ENCODE assay signal across 13 cellular contexts in the genomic region with DNA sequence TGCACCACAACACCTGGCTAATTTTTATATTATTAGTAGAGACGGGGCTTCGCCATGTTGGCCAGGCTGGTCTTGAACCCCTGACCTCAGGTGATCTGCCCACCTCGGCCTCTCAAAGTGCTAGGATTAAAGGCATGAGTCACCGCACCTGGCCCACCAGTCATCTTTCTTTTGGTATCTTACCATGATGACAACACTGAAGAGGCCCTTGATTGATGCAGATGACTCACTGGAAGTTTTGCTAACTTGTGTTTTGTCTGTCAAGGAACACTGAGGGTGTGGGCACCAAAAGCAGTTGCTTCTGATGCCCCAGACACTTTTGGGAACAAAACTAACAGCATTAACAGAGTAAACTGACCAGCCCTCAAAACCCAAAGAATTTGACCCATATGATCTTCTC.
DNase-seq lines count a peak whose midpoint lies in the region; ATAC-seq, FAIRE-seq and TF ChIP-seq lines count a peak whose summit lies in the region.
"Had no signal": no experiment of that assay in that cellular context is flagged by ENCODE, and none has a peak within 500 bp of the region (broad histone marks: within the 10 kb centered on the region; RNA-seq: fewer than 3 reads in every experiment).

No MANE protein-coding gene starts in this region.

- CTCF ChIA-PET in CD8-positive, alpha-beta memory T cell (lab: Charles Lee) = no interaction called here

- no peaks in the 10 kb centered on the region for H3K27me3 ChIP-seq in CD8-positive, alpha-beta memory T cell (ENCODE audit: insufficient read depth, low read length, poor library complexity, severe bottlenecking)

- FAIRE-seq in HTR-8/SVneo (lab: Jason Lieb, UNC) = no peak

- ATAC-seq in activated naive CD4-positive, alpha-beta T cell treated with anti-CD3 and anti-CD28 coated beads, Interleukin-2, amount 50 U/mL, for 72 hours = peak; percentile 72 to 86
- peak; percentile 68 for ATAC-seq in omental fat pad (ENCODE audit: low FRiP score)

- POLR2A ChIA-PET in CD8-positive, alpha-beta memory T cell (lab: Charles Lee) = no interaction called here

- peaks cover 43 to 63% (median 52%) of the 10 kb centered on the region in 3 donors for H3K4me1 Mint-ChIP-seq in CD8-positive, alpha-beta memory T cell

- H3K4me3 ChIP-seq in CD8-positive, alpha-beta memory T cell (ENCODE audit: low read length) = no peak overlapping the region

- in situ Hi-C loops in Caki2 (cut with HindIII; ENCODE audit: low pct_unique_long_range_greater_than_20kb, low sequenced_read_pairs) = no loop called here

- H3K36me3 Mint-ChIP-seq in activated naive CD4-positive, alpha-beta T cell treated with anti-CD3 and anti-CD28 coated beads, Interleukin-2, amount 50 U/mL, for 72 hours = no peaks in the 10 kb centered on the region
- peaks cover 0 to 6% (median 0%) of the 10 kb centered on the region in 3 donors for H3K36me3 Mint-ChIP-seq in CD8-positive, alpha-beta memory T cell
- H3K36me3 Mint-ChIP-seq: type B pancreatic cell had no signal

- H3K9me3 ChIP-seq in CD8-positive, alpha-beta memory T cell (ENCODE audit: low read length) = no peaks in the 10 kb centered on the region

- peaks cover 0 to 6% of the 10 kb centered on the region in 2 donors for H3K9me3 Mint-ChIP-seq in activated naive CD4-positive, alpha-beta T cell treated with anti-CD3 and anti-CD28 coated beads, Interleukin-2, amount 50 U/mL, for 72 hours
- H3K9me3 Mint-ChIP-seq in CD8-positive, alpha-beta memory T cell = no peaks in the 10 kb centered on the region
- H3K9me3 Mint-ChIP-seq: type B pancreatic cell had no signal

- H3K36me3 ChIP-seq in CD8-positive, alpha-beta memory T cell (ENCODE audit: insufficient read depth, low read length) = no peaks in the 10 kb centered on the region

- peak; percentile 32 for DNase-seq in Caki2 (ENCODE audit: low read depth)
- peak; percentile 21 for DNase-seq in HTR-8/SVneo (ENCODE audit: insufficient read length, low spot score)
- DNase-seq in activated naive CD4-positive, alpha-beta T cell treated with anti-CD3 and anti-CD28 coated beads, Interleukin-2, amount 50 U/mL, for 72 hours (ENCODE audit: low spot score in 2 of 2) = no peak
- no peak for DNase-seq in omental fat pad (ENCODE audit: low spot score)
- no peak for DNase-seq in CD8-positive, alpha-beta memory T cell
- no peak for DNase-seq in NK-92 treated with Interleukin-12 subunit alpha and Interleukin-12 subunit beta, amount 100 ng/mL, for 24 hours (lab: John Stamatoyannopoulos, UW)
- DNase-seq in NCI-H345 treated with DMSO at 0.1 percent for 48 hours (lab: John Stamatoyannopoulos, UW; ENCODE audit: unreplicated experiment) = no peak
- DNase-seq: activated gamma-delta T cell; DND-41; effector memory CD4-positive, alpha-beta T cell; NCI-H774; T-helper 2 cell had no signal

- H3K27me3 Mint-ChIP-seq in CD8-positive, alpha-beta memory T cell = no peaks in the 10 kb centered on the region
- H3K27me3 Mint-ChIP-seq: type B pancreatic cell had no signal

- H3K4me3 Mint-ChIP-seq in CD8-positive, alpha-beta memory T cell = no peak overlapping the region
- H3K4me3 Mint-ChIP-seq: type B pancreatic cell had no signal

- no peak for TF ChIP-seq CTCF in omental fat pad (IDR thresholded peaks at IDR 0.05)

- H3K27ac Mint-ChIP-seq in activated naive CD4-positive, alpha-beta T cell treated with anti-CD3 and anti-CD28 coated beads, Interleukin-2, amount 50 U/mL, for 72 hours = peak overlapping the region in 1 of 2 donors; percentile 81
- peak overlapping the region in 1 of 8 donors; percentile 77 for H3K27ac Mint-ChIP-seq in CD8-positive, alpha-beta memory T cell
- H3K27ac Mint-ChIP-seq: type B pancreatic cell had no signal

- no peaks in the 10 kb centered on the region for H3K4me1 ChIP-seq in CD8-positive, alpha-beta memory T cell (ENCODE audit: insufficient read depth, low read length)

- no peak overlapping the region for H3K27ac ChIP-seq in CD8-positive, alpha-beta memory T cell (ENCODE audit: low read depth, low read length)

Comparison
In these comparisons a context has a peak if more than half of its experiments do, and no peak if none do; other contexts are left out.
1. DNase-seq: peak in Caki2 (single experiment) and HTR-8/SVneo (single experiment); none in activated naive CD4-positive, alpha-beta T cell treated with anti-CD3 and anti-CD28 coated beads, Interleukin-2, amount 50 U/mL, for 72 hours (0 of 2), omental fat pad (single experiment), CD8-positive, alpha-beta memory T cell (0 of 5), NK-92 treated with Interleukin-12 subunit alpha and Interleukin-12 subunit beta, amount 100 ng/mL, for 24 hours (single experiment) and NCI-H345 treated with DMSO at 0.1 percent for 48 hours (single experiment).